8 cellular contexts compared by ENCODE assay signal in the genomic region with DNA sequence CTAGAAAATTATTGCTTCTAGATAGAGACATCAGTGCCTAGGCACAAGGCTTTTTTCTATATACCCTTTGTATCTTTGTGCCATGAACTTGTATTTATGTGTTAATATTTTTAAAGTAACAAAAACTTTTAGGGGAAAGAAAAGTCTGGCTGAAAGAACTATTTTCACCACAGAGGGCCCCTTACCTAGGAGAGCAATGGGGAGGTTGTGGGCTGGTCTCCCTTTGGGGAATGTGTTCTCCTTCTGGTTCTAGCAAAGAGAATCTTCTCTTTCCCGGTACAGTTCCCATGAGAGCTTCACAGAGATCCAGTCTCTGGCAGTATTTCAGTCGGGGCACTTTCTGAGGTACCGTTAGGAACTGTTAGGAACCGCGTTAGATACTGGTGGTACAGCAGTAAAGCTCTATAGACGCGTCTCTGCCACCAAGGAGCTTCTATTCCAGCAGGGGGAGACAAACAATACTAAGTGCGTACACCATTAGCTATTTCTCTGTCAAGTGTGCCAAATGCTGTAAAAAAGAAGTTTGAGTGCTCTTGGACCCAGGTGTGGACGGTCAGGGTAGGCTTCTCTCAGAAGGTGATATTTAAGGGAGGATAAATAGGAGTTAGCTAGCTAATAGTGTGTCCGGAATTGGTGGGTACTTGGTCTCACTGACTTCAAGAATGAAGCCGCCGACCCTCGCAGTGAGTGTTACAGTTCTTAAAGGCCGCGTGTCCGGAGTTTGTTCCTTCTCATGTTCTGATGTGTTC. TPM values are rescaled to one million over a fixed set of nuclear protein-coding genes. Genes with fewer than 3 reads are reported as not detected.
DNase-seq lines count a peak whose midpoint lies in the region; ATAC-seq and TF ChIP-seq lines count a peak whose summit lies in the region.

No MANE protein-coding gene starts in this region.

- H3K9ac ChIP-seq in H9 (ENCODE audit: extremely low read depth, insufficient read length, low read length): no peak overlapping the region

- peak; percentile 73 for TF ChIP-seq CTCF in CD8-positive, alpha-beta T cell (IDR thresholded peaks at IDR 0.05)
- TF ChIP-seq CTCF in H9 (conservative IDR thresholded peaks at IDR 0.05) (peak; percentile 86), fibroblast of mammary gland (conservative IDR thresholded peaks at IDR 0.05; ENCODE audit: control insufficient read depth, insufficient read depth, low read depth, low read length) (peak; percentile 85), vagina (IDR thresholded peaks at IDR 0.05) (peak; percentile 39 to 69 (median 60))

- TF ChIP-seq POLR2A in vagina (IDR thresholded peaks at IDR 0.05): no peak

- no peaks in the 10 kb centered on the region for H4K20me1 ChIP-seq in H9 (ENCODE audit: control insufficient read depth, insufficient read depth, insufficient read length)

- H2BK15ac ChIP-seq in H9 (ENCODE audit: low read depth, low read length): no peak overlapping the region

- H2BK5ac ChIP-seq in H9 (ENCODE audit: insufficient read length, low read length): no peak overlapping the region

- no peak overlapping the region for H2BK20ac ChIP-seq in H9 (ENCODE audit: low read depth, low read length, poor library complexity, severe bottlenecking)

- H3K14ac ChIP-seq in H9 (ENCODE audit: insufficient read depth, low read length): no peak overlapping the region

- no peaks in the 10 kb centered on the region for H3K23me2 ChIP-seq in H9 (ENCODE audit: insufficient read length, low read depth, low read length, poor library complexity, severe bottlenecking)

- no peak overlapping the region for H3K4me2 ChIP-seq in H9 (ENCODE audit: insufficient read depth, insufficient read length, low read length)

- POLR2A ChIA-PET in CD8-positive, alpha-beta T cell (lab: Charles Lee): interaction anchor here (0.9 to 1.5 kb wide), 2 partner anchors 58 to 60 kb away, joined by 3 to 10 read pairs; no protein-coding TSS in a partner anchor

- H2AFZ ChIP-seq in H9 (ENCODE audit: low read length): no peak overlapping the region

- no peak overlapping the region for H2BK120ac ChIP-seq in H9 (ENCODE audit: low read depth, low read length, poor library complexity, severe bottlenecking)

- H2AK5ac ChIP-seq in H9 (ENCODE audit: insufficient read length, low read length): no peak overlapping the region

- no CpG with 5 or more reads among the region's 16 CpGs for WGBS in H9 (ENCODE audit: extremely low coverage, insufficient read length, low lambda C conversion rate)

- H4K8ac ChIP-seq in H9 (replicated peaks; ENCODE audit: insufficient read length, low read depth, low read length): no peak overlapping the region

- H3K36me3 Mint-ChIP-seq in CD8-positive, alpha-beta T cell: no peaks in the 10 kb centered on the region
- H3K36me3 Mint-ChIP-seq in H9 (ENCODE audit: insufficient read depth in 1 of 3, low read depth in 3 of 3): no peaks in the 10 kb centered on the region
- no peaks in the 10 kb centered on the region for H3K36me3 Mint-ChIP-seq in natural killer cell treated with Interleukin-12 subunit alpha and Interleukin-12 subunit beta and Interleukin-15 and Interleukin-18, amount 100 ng/mL, for 72 hours

- H3K9me3 ChIP-seq in CD8-positive, alpha-beta T cell (ENCODE audit: low read length): no peaks in the 10 kb centered on the region
- H3K9me3 ChIP-seq in H9 (ENCODE audit: control insufficient read depth, low read depth, low read length) (no peaks in the 10 kb centered on the region), vagina (no peaks in the 10 kb centered on the region)

- no peak overlapping the region for H3K27ac Mint-ChIP-seq in CD8-positive, alpha-beta T cell
- H3K27ac Mint-ChIP-seq in H9: no peak overlapping the region
- no peak overlapping the region for H3K27ac Mint-ChIP-seq in natural killer cell treated with Interleukin-12 subunit alpha and Interleukin-12 subunit beta and Interleukin-15 and Interleukin-18, amount 100 ng/mL, for 72 hours

- peak; percentile 86 for ATAC-seq in CD8-positive, alpha-beta T cell
- ATAC-seq in natural killer cell treated with Interleukin-12 subunit alpha and Interleukin-12 subunit beta and Interleukin-15 and Interleukin-18, amount 100 ng/mL, for 72 hours: peak; percentile 79 to 82
- ATAC-seq in GM21515 (IDR thresholded peaks at IDR 0.05; ENCODE audit: unreplicated experiment): no peak

- H2BK12ac ChIP-seq in H9 (ENCODE audit: insufficient read length, low read depth, low read length): no peak overlapping the region

- H3K4me1 Mint-ChIP-seq in CD8-positive, alpha-beta T cell (ENCODE audit: low read depth): peaks cover 8% of the 10 kb centered on the region
- H3K4me1 Mint-ChIP-seq in H9: no peaks in the 10 kb centered on the region
- peaks cover 9 to 13% of the 10 kb centered on the region in 2 donors for H3K4me1 Mint-ChIP-seq in natural killer cell treated with Interleukin-12 subunit alpha and Interleukin-12 subunit beta and Interleukin-15 and Interleukin-18, amount 100 ng/mL, for 72 hours (ENCODE audit: low read depth in 2 of 2)

- no peaks in the 10 kb centered on the region for H3K79me1 ChIP-seq in H9 (ENCODE audit: insufficient read depth, low read depth, low read length, poor library complexity, severe bottlenecking)

- no peaks in the 10 kb centered on the region for H3K27me3 ChIP-seq in CD8-positive, alpha-beta T cell (ENCODE audit: insufficient read depth, low read length)
- H3K27me3 ChIP-seq in H9 (ENCODE audit: insufficient read depth, low read length): no peaks in the 10 kb centered on the region
- no peaks in the 10 kb centered on the region for H3K27me3 ChIP-seq in vagina

- H3K4ac ChIP-seq in H9 (ENCODE audit: low read depth, low read length): no peak overlapping the region

- no peaks in the 10 kb centered on the region for H3K9me3 Mint-ChIP-seq in CD8-positive, alpha-beta T cell
- H3K9me3 Mint-ChIP-seq in H9: no peaks in the 10 kb centered on the region
- no peaks in the 10 kb centered on the region for H3K9me3 Mint-ChIP-seq in natural killer cell treated with Interleukin-12 subunit alpha and Interleukin-12 subunit beta and Interleukin-15 and Interleukin-18, amount 100 ng/mL, for 72 hours

- no peak overlapping the region for H4K5ac ChIP-seq in H9 (ENCODE audit: insufficient read length, low read depth, low read length)

- H3K27me3 Mint-ChIP-seq in CD8-positive, alpha-beta T cell (ENCODE audit: low read depth): peaks cover 10% of the 10 kb centered on the region
- peaks cover 4% of the 10 kb centered on the region for H3K27me3 Mint-ChIP-seq in H9 (ENCODE audit: low read depth)
- peaks cover 8 to 19% of the 10 kb centered on the region in 2 donors for H3K27me3 Mint-ChIP-seq in natural killer cell treated with Interleukin-12 subunit alpha and Interleukin-12 subunit beta and Interleukin-15 and Interleukin-18, amount 100 ng/mL, for 72 hours

- H3K4me1 ChIP-seq in CD8-positive, alpha-beta T cell (ENCODE audit: insufficient read depth, low read length): no peaks in the 10 kb centered on the region
- H3K4me1 ChIP-seq in H9 (ENCODE audit: insufficient read depth, low read length): no peaks in the 10 kb centered on the region
- no peaks in the 10 kb centered on the region for H3K4me1 ChIP-seq in vagina

- H3T11ph ChIP-seq in H9 (ENCODE audit: low read length): no peak overlapping the region

- peak overlapping the region; percentile 56 for H3K4me3 Mint-ChIP-seq in CD8-positive, alpha-beta T cell
- no peak overlapping the region for H3K4me3 Mint-ChIP-seq in H9
- peak overlapping the region; percentile 42 for H3K4me3 Mint-ChIP-seq in natural killer cell treated with Interleukin-12 subunit alpha and Interleukin-12 subunit beta and Interleukin-15 and Interleukin-18, amount 100 ng/mL, for 72 hours

- DNase-seq in CD8-positive, alpha-beta T cell: peak in 6 of 7 experiments; percentile 17 to 53 (median 34)
- peak; percentile 63 for DNase-seq in H9
- peak; percentile 59 for DNase-seq in NCI-H774 (lab: John Stamatoyannopoulos, UW)
- peak; percentile 18 for DNase-seq in activated T-cell treated with anti-CD3 and anti-CD28 coated beads for 24 hours (ENCODE audit: low read depth)
- DNase-seq in fibroblast of mammary gland (ENCODE audit: low read depth): peak; percentile 70
- peak; percentile 72 for DNase-seq in natural killer cell treated with Interleukin-12 subunit alpha and Interleukin-12 subunit beta and Interleukin-15 and Interleukin-18, amount 100 ng/mL, for 72 hours (ENCODE audit: low spot score)
- no peak for DNase-seq in vagina (ENCODE audit: extremely low spot score in 2 of 2)

- no peak overlapping the region for H3K56ac ChIP-seq in H9 (ENCODE audit: insufficient read length, low read depth, low read length)

- no peak overlapping the region for H3K18ac ChIP-seq in H9 (ENCODE audit: insufficient read length, low read depth, low read length)

- H3K4me3 ChIP-seq in CD8-positive, alpha-beta T cell (ENCODE audit: low read depth, low read length): no peak overlapping the region
- H3K4me3 ChIP-seq in fibroblast of mammary gland (ENCODE audit: control insufficient read depth, low read depth, low read length): no peak overlapping the region
- H3K4me3 ChIP-seq in vagina: no peak overlapping the region

- no peak overlapping the region for H3K27ac ChIP-seq in CD8-positive, alpha-beta T cell (ENCODE audit: low read depth, low read length)
- no peak overlapping the region for H3K27ac ChIP-seq in H9 (ENCODE audit: insufficient read length, low read depth, low read length)
- no peak overlapping the region for H3K27ac ChIP-seq in vagina

- intact Hi-C loops in CD8-positive, alpha-beta T cell (cut with DNase I, micrococcal nuclease): loop anchor here in 1 of 2 experiments (1.0 kb wide), 1 partner anchor 60 kb away; no protein-coding TSS in a partner anchor
- intact Hi-C loops in vagina (cut with DNase I): loop anchor here (5.0 kb wide), 1 partner anchor 62 kb away; no protein-coding TSS in a partner anchor

- H4K91ac ChIP-seq in H9 (ENCODE audit: insufficient read length, low read depth, low read length): no peak overlapping the region

- CTCF ChIA-PET in CD8-positive, alpha-beta T cell (lab: Charles Lee): interaction anchor here (0.7 to 5.6 kb wide), 24 partner anchors 9 to 594 kb away, joined by 3 to 121 read pairs (median 5); no protein-coding TSS in a partner anchor

- H3K79me2 ChIP-seq in H9 (ENCODE audit: insufficient read depth, low read length): no peaks in the 10 kb centered on the region

- no peak overlapping the region for H3K23ac ChIP-seq in H9 (ENCODE audit: insufficient read length, low read depth, low read length)

- H3K36me3 ChIP-seq in CD8-positive, alpha-beta T cell (ENCODE audit: insufficient read depth, low read length): no peaks in the 10 kb centered on the region
- no peaks in the 10 kb centered on the region for H3K36me3 ChIP-seq in vagina

RNA-seq across cellular contexts. Expression of a gene that starts 4.6 kb away (rescaled TPM):
- not detected for total RNA-seq in CD8-positive, alpha-beta T cell
- total RNA-seq in H9 (2021) (not detected in 2 replicates), vagina (not detected)
- not detected for total RNA-seq in natural killer cell treated with Interleukin-12 subunit alpha and Interleukin-12 subunit beta and Interleukin-15 and Interleukin-18, amount 100 ng/mL, for 72 hours

RNA-seq across cellular contexts. Expression of a gene that starts 40.2 kb away (rescaled TPM):
- total RNA-seq in CD8-positive, alpha-beta T cell: 10 to 100 TPM; 80.3 to 81.1 TPM
- total RNA-seq in H9 (2021) (34.1 and 34.8 TPM in 2 replicates), vagina (43.2 TPM)
- 100 to 1,000 TPM in 1 of 2 donors, 10 to 100 TPM in 1; 45.7 to 103 TPM for total RNA-seq in natural killer cell treated with Interleukin-12 subunit alpha and Interleukin-12 subunit beta and Interleukin-15 and Interleukin-18, amount 100 ng/mL, for 72 hours

RNA-seq across cellular contexts. Expression of a gene that starts 41.4 kb away (rescaled TPM):
- total RNA-seq in CD8-positive, alpha-beta T cell: not detected
- total RNA-seq in H9 (2021): not detected in 2 replicates
- 1 to 10 TPM in 1 of 2 donors, under 1 TPM in 1; 0.95 to 2.0 TPM for total RNA-seq in natural killer cell treated with Interleukin-12 subunit alpha and Interleukin-12 subunit beta and Interleukin-15 and Interleukin-18, amount 100 ng/mL, for 72 hours
- 8.3 TPM for total RNA-seq in vagina

Comparison
In these comparisons a context has a peak if more than half of its experiments do, and no peak if none do; other contexts are left out.
1. DNase-seq: peak in CD8-positive, alpha-beta T cell (6 of 7), H9 (single experiment), NCI-H774 (single experiment), activated T-cell treated with anti-CD3 and anti-CD28 coated beads for 24 hours (single experiment), fibroblast of mammary gland (single experiment) and natural killer cell treated with Interleukin-12 subunit alpha and Interleukin-12 subunit beta and Interleukin-15 and Interleukin-18, amount 100 ng/mL, for 72 hours (single experiment); none in vagina (0 of 2).
2. H3K4me3 Mint-ChIP-seq: peak in CD8-positive, alpha-beta T cell (single experiment) and natural killer cell treated with Interleukin-12 subunit alpha and Interleukin-12 subunit beta and Interleukin-15 and Interleukin-18, amount 100 ng/mL, for 72 hours (single experiment); none in H9 (0 of 2).
3. Peak in every context shown above with its lines, with median percentiles within 50 percentile points of each other: CTCF ChIP-seq.